ENCODE assay signal across 15 cellular contexts in genomic region chr11:1878134-1879031, GRCh38. TPM values are rescaled to one million over a fixed set of nuclear protein-coding genes. Genes with fewer than 3 reads are reported as not detected.
DNase-seq lines count a peak whose midpoint lies in the region; ATAC-seq, FAIRE-seq and TF ChIP-seq lines count a peak whose summit lies in the region.
"Had no signal": no experiment of that assay in that cellular context is flagged by ENCODE, and none has a peak within 500 bp of the region (broad histone marks: within the 10 kb centered on the region; RNA-seq: fewer than 3 reads in every experiment).

No MANE protein-coding gene starts in this region.

- FAIRE-seq in GM12892 (lab: Jason Lieb, UNC): no peak

- H3K36me3 Mint-ChIP-seq in mesothelial cell of epicardium: no peaks in the 10 kb centered on the region
- peaks cover 59% of the 10 kb centered on the region for H3K36me3 Mint-ChIP-seq in stimulated activated effector memory CD8-positive, alpha-beta T cell treated with anti-CD3 and anti-CD28 coated beads, Interleukin-12 subunit alpha, Interleukin-12 subunit beta, amount 100 ng/mL, for 72 hours
- H3K36me3 Mint-ChIP-seq: immature natural killer cell; naive thymus-derived CD8-positive, alpha-beta T cell had no signal

- no peak for ATAC-seq in stimulated activated effector memory CD8-positive, alpha-beta T cell treated with anti-CD3 and anti-CD28 coated beads, Interleukin-12 subunit alpha, Interleukin-12 subunit beta, amount 100 ng/mL, for 72 hours
- ATAC-seq in GM21717 (IDR thresholded peaks at IDR 0.05; ENCODE audit: unreplicated experiment): no peak
- ATAC-seq: naive thymus-derived CD8-positive, alpha-beta T cell had no signal

- no peaks in the 10 kb centered on the region for H3K36me3 ChIP-seq in breast epithelium

- no peak overlapping the region for H3K4me3 Mint-ChIP-seq in mesothelial cell of epicardium
- no peak overlapping the region for H3K4me3 Mint-ChIP-seq in stimulated activated effector memory CD8-positive, alpha-beta T cell treated with anti-CD3 and anti-CD28 coated beads, Interleukin-12 subunit alpha, Interleukin-12 subunit beta, amount 100 ng/mL, for 72 hours
- H3K4me3 Mint-ChIP-seq: CD8-positive, alpha-beta memory T cell; immature natural killer cell; naive thymus-derived CD8-positive, alpha-beta T cell had no signal

- H3K4me1 ChIP-seq in breast epithelium: peaks cover 0 to 19% of the 10 kb centered on the region in 2 donors

- intact Hi-C loops in breast epithelium (cut with DNase I; ENCODE audit: low total_unique reads): no loop called here

- H3K9me3 Mint-ChIP-seq in mesothelial cell of epicardium: no peaks in the 10 kb centered on the region
- no peaks in the 10 kb centered on the region for H3K9me3 Mint-ChIP-seq in stimulated activated effector memory CD8-positive, alpha-beta T cell treated with anti-CD3 and anti-CD28 coated beads, Interleukin-12 subunit alpha, Interleukin-12 subunit beta, amount 100 ng/mL, for 72 hours
- H3K9me3 Mint-ChIP-seq: CD8-positive, alpha-beta memory T cell; immature natural killer cell; naive thymus-derived CD8-positive, alpha-beta T cell had no signal

- H3K27me3 Mint-ChIP-seq in mesothelial cell of epicardium (ENCODE audit: low read depth): no peaks in the 10 kb centered on the region
- H3K27me3 Mint-ChIP-seq: CD8-positive, alpha-beta memory T cell; naive thymus-derived CD8-positive, alpha-beta T cell had no signal

- H3K4me3 ChIP-seq in breast epithelium: no peak overlapping the region

- TF ChIP-seq CTCF in breast epithelium (IDR thresholded peaks at IDR 0.05) (no peak), mesothelial cell of epicardium (IDR thresholded peaks at IDR 0.05; ENCODE audit: unreplicated experiment) (no peak), GM10266 (IDR thresholded peaks at IDR 0.05; ENCODE audit: control insufficient read depth, insufficient read depth, low read depth, missing control alignments) (no peak)

- peak overlapping the region; percentile 62 to 97 for H3K27ac ChIP-seq in breast epithelium

- peak overlapping the region; percentile 47 for H3K27ac Mint-ChIP-seq in mesothelial cell of epicardium
- H3K27ac Mint-ChIP-seq in stimulated activated effector memory CD8-positive, alpha-beta T cell treated with anti-CD3 and anti-CD28 coated beads, Interleukin-12 subunit alpha, Interleukin-12 subunit beta, amount 100 ng/mL, for 72 hours: peak overlapping the region; percentile 50

- peaks cover 27% of the 10 kb centered on the region for H3K4me1 Mint-ChIP-seq in mesothelial cell of epicardium
- peaks cover 35% of the 10 kb centered on the region for H3K4me1 Mint-ChIP-seq in stimulated activated effector memory CD8-positive, alpha-beta T cell treated with anti-CD3 and anti-CD28 coated beads, Interleukin-12 subunit alpha, Interleukin-12 subunit beta, amount 100 ng/mL, for 72 hours

- no peaks in the 10 kb centered on the region for H3K27me3 ChIP-seq in breast epithelium

- TF ChIP-seq POLR2A in GM12892 (IDR thresholded peaks at IDR 0.05; ENCODE audit: low read depth, low read length): no peak
- no peak for TF ChIP-seq POLR2A in breast epithelium (IDR thresholded peaks at IDR 0.05)

- H3K9me3 ChIP-seq in breast epithelium: no peaks in the 10 kb centered on the region

- peak; percentile 31 for DNase-seq in GM12892 (ENCODE audit: insufficient read length)
- no peak for DNase-seq in breast epithelium (ENCODE audit: low spot score in 2 of 2)
- peak in 1 of 2 experiments; percentile 27 for DNase-seq in mesothelial cell of epicardium (ENCODE audit: low spot score in 2 of 2, unreplicated experiment in 2 of 2)
- DNase-seq in stimulated activated effector memory CD8-positive, alpha-beta T cell treated with anti-CD3 and anti-CD28 coated beads, Interleukin-12 subunit alpha, Interleukin-12 subunit beta, amount 100 ng/mL, for 72 hours (ENCODE audit: low spot score in 2 of 2): no peak
- DNase-seq in GM10266 (ENCODE audit: extremely low spot score): no peak
- no peak for DNase-seq in foreskin melanocyte
- DNase-seq in GM19240 (ENCODE audit: insufficient read length, low spot score): no peak
- DNase-seq: cortex of kidney, immature natural killer cell, KBM-7, NCI-H1694 treated with DMSO at 0.1 percent for 48 hours, SW 1271 had no signal

RNA-seq across cellular contexts. Expression of gene PRR33, which starts 13.3 kb away (rescaled TPM):
- polyA plus RNA-seq in GM12892 (2012; ENCODE audit: missing spikeins): 2.0 TPM
- not detected for total RNA-seq in breast epithelium
- not detected in 3 replicates for total RNA-seq in mesothelial cell of epicardium
- total RNA-seq: CD8-positive, alpha-beta memory T cell; naive thymus-derived CD8-positive, alpha-beta T cell had no signal

RNA-seq across cellular contexts. Expression of gene LSP1, which starts 25.5 kb away (rescaled TPM):
- 302 TPM for polyA plus RNA-seq in GM12892 (2012; ENCODE audit: missing spikeins)
- total RNA-seq in breast epithelium (10 to 100 TPM; 21.4 to 36.0 (median 23.6) TPM), mesothelial cell of epicardium (4.9 to 5.2 TPM (median 4.9 TPM) in 3 replicates)

RNA-seq across cellular contexts. Expression of gene TNNI2, which starts 39.6 kb away (rescaled TPM):
- 0.76 TPM for polyA plus RNA-seq in GM12892 (2012; ENCODE audit: missing spikeins)
- total RNA-seq in breast epithelium: 1 to 10 TPM in 2 of 3 donors, not detected in 1; 1.6 to 5.6 TPM
- 0.59 to 1.3 TPM in 2 of 3 replicates, not detected in the other for total RNA-seq in mesothelial cell of epicardium
- total RNA-seq: naive thymus-derived CD8-positive, alpha-beta T cell had no signal
- polyA plus RNA-seq: CD8-positive, alpha-beta memory T cell; naive thymus-derived CD8-positive, alpha-beta T cell had no signal

RNA-seq across cellular contexts. Expression of gene TNNT3, which starts 41.1 kb away (rescaled TPM):
- polyA plus RNA-seq in GM12892 (2012; ENCODE audit: missing spikeins): 0.74 TPM
- total RNA-seq in breast epithelium (1 to 10 TPM; 3.5 to 8.2 (median 3.6) TPM), mesothelial cell of epicardium (15.2 to 19.0 TPM (median 18.0 TPM) in 3 replicates)
- polyA plus RNA-seq: CD8-positive, alpha-beta memory T cell; immature natural killer cell had no signal

RNA-seq across cellular contexts. Expression of gene SYT8, which starts 43.6 kb away (rescaled TPM):
- polyA plus RNA-seq in GM12892 (2012; ENCODE audit: missing spikeins): 0.38 TPM
- 10 to 100 TPM in 2 of 3 donors, not detected in 1; 10.7 to 12.1 TPM for total RNA-seq in breast epithelium
- total RNA-seq in mesothelial cell of epicardium: 1.2 to 2.1 TPM (median 1.9 TPM) in 3 replicates
- total RNA-seq: CD8-positive, alpha-beta memory T cell; naive thymus-derived CD8-positive, alpha-beta T cell had no signal
- polyA plus RNA-seq: CD8-positive, alpha-beta memory T cell; immature natural killer cell; naive thymus-derived CD8-positive, alpha-beta T cell had no signal
